8 cellular contexts compared by ENCODE assay signal in genomic region chr7:37208528-37208927, GRCh38.
DNase-seq lines count a peak whose midpoint lies in the region; ATAC-seq and TF ChIP-seq lines count a peak whose summit lies in the region.

No MANE protein-coding gene starts in this region.

- H3K4me1 Mint-ChIP-seq in Calu3 (ENCODE audit: low read depth, unreplicated experiment): no peaks in the 10 kb centered on the region

- H3K36me3 Mint-ChIP-seq in Calu3 (ENCODE audit: insufficient read depth, unreplicated experiment): no peaks in the 10 kb centered on the region

- H3K9me3 Mint-ChIP-seq in Calu3 (ENCODE audit: low read depth, unreplicated experiment): no peaks in the 10 kb centered on the region

- no TSS peak for BruUV-seq in Calu3 (replicated peaks; lab: Mats Ljungman, UMichigan)

- DNase-seq in Calu3: peak; percentile 63
- DNase-seq in NOMO-1 treated with DMSO at 0.1 percent for 48 hours (lab: John Stamatoyannopoulos, UW; ENCODE audit: unreplicated experiment): peak; percentile 63
- DNase-seq in astrocyte of the cerebellum (ENCODE audit: low read depth): peak; percentile 4
- DNase-seq in inferior parietal cortex (ENCODE audit: extremely low spot score): peak; percentile 84
- DNase-seq in smooth muscle cell of the brain vasculature (ENCODE audit: low read depth, low spot score): peak; percentile 15
- DNase-seq in posterior vena cava (ENCODE audit: low spot score): no peak

- TF ChIP-seq CTCF in Calu3 (IDR thresholded peaks at IDR 0.05; ENCODE audit: unreplicated experiment): peak; percentile 48
- peak; percentile 23 for TF ChIP-seq CTCF in astrocyte of the cerebellum (IDR thresholded peaks at IDR 0.05; ENCODE audit: low read depth, low read length, missing control alignments)

- CTCF ChIA-PET in Calu3 (lab: Charles Lee): interaction anchor here (0.7 to 1.6 kb wide), 4 partner anchors 10 to 624 kb away, joined by 3 to 9 read pairs (median 6); no protein-coding TSS in a partner anchor

- in situ Hi-C loops in astrocyte of the cerebellum (cut with HindIII; ENCODE audit: low sequenced_read_pairs): no loop called here

- intact Hi-C loops in Calu3 (cut with micrococcal nuclease; ENCODE audit: unreplicated experiment): loop anchor here (1.0 to 2.0 kb wide), 4 partner anchors 144 to 625 kb away; no protein-coding TSS in a partner anchor
- intact Hi-C loops in posterior vena cava (cut with DNase I): loop anchor here (10.0 kb wide), 3 partner anchors 286 to 734 kb away; no protein-coding TSS in a partner anchor

- H3K27me3 Mint-ChIP-seq in Calu3 (ENCODE audit: unreplicated experiment): peaks cover 48% of the 10 kb centered on the region

- peak; percentile 72 for ATAC-seq in GM19043 (IDR thresholded peaks at IDR 0.05; ENCODE audit: low read depth, unreplicated experiment)
- ATAC-seq in HG03175 (IDR thresholded peaks at IDR 0.05; ENCODE audit: unreplicated experiment): peak; percentile 70

- no peak overlapping the region for H3K4me3 ChIP-seq in astrocyte of the cerebellum (ENCODE audit: low read depth, low read length)

- H3K4me3 Mint-ChIP-seq in Calu3 (ENCODE audit: low read depth, unreplicated experiment): no peak overlapping the region

- H3K27ac Mint-ChIP-seq in Calu3 (ENCODE audit: unreplicated experiment): no peak overlapping the region
